16 cellular contexts compared by ENCODE assay signal in the genomic region with DNA sequence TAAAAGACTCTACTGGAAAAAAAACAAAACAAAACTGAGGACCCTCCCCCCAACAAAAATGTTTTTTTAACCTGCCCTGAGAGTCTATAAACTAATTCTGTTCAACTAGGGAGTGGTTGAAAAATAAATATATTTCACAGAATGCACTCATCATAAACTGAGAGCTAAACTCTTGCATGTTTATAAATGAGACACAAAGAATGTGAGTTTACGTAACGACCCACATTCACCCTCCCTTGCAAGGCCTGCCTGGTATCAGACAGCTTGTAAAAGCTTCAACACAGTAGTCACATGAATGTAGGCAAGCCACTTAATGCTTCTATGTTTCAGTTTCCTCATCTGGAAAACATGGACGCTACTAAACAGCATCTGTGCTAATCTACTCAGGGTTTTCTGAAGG. TPM values are rescaled to one million over a fixed set of nuclear protein-coding genes. Genes with fewer than 3 reads are reported as not detected.
DNase-seq lines count a peak whose midpoint lies in the region; ATAC-seq, FAIRE-seq and TF ChIP-seq lines count a peak whose summit lies in the region.
"Had no signal": no experiment of that assay in that cellular context is flagged by ENCODE, and none has a peak within 500 bp of the region (broad histone marks: within the 10 kb centered on the region; RNA-seq: fewer than 3 reads in every experiment).

No MANE protein-coding gene starts in this region.

- POLR2A ChIA-PET in HepG2 (lab: Yijun Ruan, JAX): no interaction called here

- ATAC-seq in HG02981 (IDR thresholded peaks at IDR 0.05; ENCODE audit: unreplicated experiment) (no peak), HepG2 (no peak)
- ATAC-seq: activated naive CD8-positive, alpha-beta T cell treated with anti-CD3 and anti-CD28 coated beads, Interleukin-2, amount 50 U/mL, for 24 hours; right lobe of liver; stimulated activated effector memory CD8-positive, alpha-beta T cell treated with anti-CD3 and anti-CD28 coated beads, Interleukin-12 subunit alpha, Interleukin-12 subunit beta, amount 100 ng/mL, for 72 hours had no signal

- no peak for TF ChIP-seq EP300 in HepG2 (IDR thresholded peaks at IDR 0.05; ENCODE audit: low read depth in 2 of 2, low read length in 2 of 2)
- no peak for TF ChIP-seq EP300 in HepG2 (CRISPR knock-in tag; IDR thresholded peaks at IDR 0.05; ENCODE audit: borderline replicate concordance)

- H3K4me1 ChIP-seq in fibroblast of lung (ENCODE audit: control insufficient read depth, extremely low read depth, insufficient read depth, low read length): peaks cover 2% of the 10 kb centered on the region
- H3K4me1 ChIP-seq in HepG2 (ENCODE audit: insufficient read depth, low read length): no peaks in the 10 kb centered on the region
- H3K4me1 ChIP-seq in osteoblast (ENCODE audit: insufficient read depth, low read length): peaks cover 20% of the 10 kb centered on the region
- H3K4me1 ChIP-seq: right lobe of liver had no signal

- H3K4me3 ChIP-seq in AG10803 (ENCODE audit: low read length) (no peak overlapping the region), fibroblast of lung (replicated peaks in 1 of 4; ENCODE audit: control extremely low read depth in 1 of 4, insufficient read depth in 1 of 4, low read depth in 3 of 4, low read length in 4 of 4) (no peak overlapping the region), HepG2 (replicated peaks in 1 of 3; ENCODE audit: insufficient read depth in 1 of 3, low read depth in 2 of 3, low read length in 3 of 3) (no peak overlapping the region), osteoblast (ENCODE audit: insufficient read depth, low read length) (no peak overlapping the region)
- H3K4me3 ChIP-seq: right lobe of liver had no signal

- intact Hi-C loops in HepG2 (cut with micrococcal nuclease; ENCODE audit: unreplicated experiment): no loop called here

- H3K36me3 ChIP-seq in fibroblast of lung (ENCODE audit: control insufficient read depth, insufficient read depth, low read length): no peaks in the 10 kb centered on the region
- H3K36me3 ChIP-seq in HepG2 (replicated peaks in 1 of 2; ENCODE audit: control insufficient read depth in 1 of 2, insufficient read depth in 2 of 2, low read length in 2 of 2): no peaks in the 10 kb centered on the region
- no peaks in the 10 kb centered on the region for H3K36me3 ChIP-seq in osteoblast (ENCODE audit: insufficient read depth, low read length)
- H3K36me3 ChIP-seq: right lobe of liver had no signal

- DNase-seq in AG10803 (ENCODE audit: low read depth): peak; percentile 83
- peak; percentile 52 for DNase-seq in M059J (ENCODE audit: low read depth)
- DNase-seq in fibroblast of lung (ENCODE audit: low read depth in 2 of 2): peak; percentile 54 to 86
- DNase-seq in renal cortical epithelial cell (ENCODE audit: low read depth): peak; percentile 42
- DNase-seq in NCI-H526 treated with DMSO at 0.1 percent for 48 hours (lab: John Stamatoyannopoulos, UW): no peak
- no peak for DNase-seq in HepG2 (ENCODE audit: low spot score)
- DNase-seq in osteoblast (ENCODE audit: insufficient read length, low spot score, missing footprints): no peak
- DNase-seq: activated CD4-positive, alpha-beta T cell treated with anti-CD3 and anti-CD28 coated beads, Interleukin-2, amount 50 U/mL, for 1 hour; activated naive CD8-positive, alpha-beta T cell treated with anti-CD3 and anti-CD28 coated beads, Interleukin-2, amount 50 U/mL, for 24 hours; activated T-cell treated with anti-CD3 and anti-CD28 coated beads, Interleukin-2, amount 50 U/mL, for 24 hours; NCI-H2081 treated with DMSO at 0.1 percent for 48 hours; NCI-H774; right lobe of liver had no signal

- CTCF ChIA-PET in HepG2 (lab: Yijun Ruan, JAX; ENCODE audit: low intra/inter-chr PET ratio, low total read pairs): no interaction called here

- no peak overlapping the region for H3K9ac ChIP-seq in fibroblast of lung (ENCODE audit: insufficient read depth, low read length)
- H3K9ac ChIP-seq in HepG2 (ENCODE audit: insufficient read depth, low read depth, low read length): no peak overlapping the region

- in situ Hi-C loops in HepG2 (cut with HindIII; ENCODE audit: extremely low pct_ligation_motif_present, low pct_unique_long_range_greater_than_20kb): no loop called here

- H3K27me3 ChIP-seq in fibroblast of lung (ENCODE audit: control insufficient read depth, insufficient read depth, low read length): no peaks in the 10 kb centered on the region
- H3K27me3 ChIP-seq in HepG2 (ENCODE audit: control insufficient read depth in 1 of 2, insufficient read depth in 2 of 2, low read length in 2 of 2): peaks cover 0 to 6% of the 10 kb centered on the region in 2 experiments; a peak in 1 of 5 replicates
- H3K27me3 ChIP-seq in osteoblast (ENCODE audit: insufficient read depth, low read length): no peaks in the 10 kb centered on the region
- H3K27me3 ChIP-seq: right lobe of liver had no signal

- BruUV-seq in HepG2 (replicated peaks; lab: Mats Ljungman, UMichigan): no TSS peak

- H2AFZ ChIP-seq in fibroblast of lung (ENCODE audit: low read length): no peak overlapping the region
- no peak overlapping the region for H2AFZ ChIP-seq in HepG2 (ENCODE audit: low read length)
- no peak overlapping the region for H2AFZ ChIP-seq in osteoblast (ENCODE audit: low read length)

- WGBS in HepG2 (ENCODE audit: low lambda C conversion rate): 40% methylated on average over 3 of the region's 3 CpGs

- H3K79me2 ChIP-seq in fibroblast of lung (ENCODE audit: control insufficient read depth, insufficient read depth, low read length) (no peaks in the 10 kb centered on the region), HepG2 (ENCODE audit: insufficient read depth, low read length) (no peaks in the 10 kb centered on the region), osteoblast (ENCODE audit: insufficient read depth, low read length) (peaks cover 35% of the 10 kb centered on the region)

- no peak for TF ChIP-seq CTCF in AG10803 (conservative IDR thresholded peaks at IDR 0.05; ENCODE audit: low read length)
- no peak for TF ChIP-seq CTCF in fibroblast of lung (conservative IDR thresholded peaks at IDR 0.05 in 1 of 2, IDR thresholded peaks at IDR 0.05 in 1 of 2; ENCODE audit: low read depth in 1 of 2, low read length in 2 of 2)
- no peak for TF ChIP-seq CTCF in HepG2 (CRISPR knock-in tag; IDR thresholded peaks at IDR 0.05)
- TF ChIP-seq CTCF in osteoblast (IDR thresholded peaks at IDR 0.05; ENCODE audit: extremely low read depth, low read depth, low read length): no peak

- no peaks in the 10 kb centered on the region for H4K20me1 ChIP-seq in fibroblast of lung (ENCODE audit: control insufficient read depth, extremely low read depth, insufficient read depth, low read length)
- no peaks in the 10 kb centered on the region for H4K20me1 ChIP-seq in HepG2 (ENCODE audit: insufficient read depth, low read length)
- H4K20me1 ChIP-seq in osteoblast (ENCODE audit: insufficient read depth, low read length): peaks cover 19% of the 10 kb centered on the region

- FAIRE-seq in HepG2 (lab: Jason Lieb, UNC): no peak
- FAIRE-seq: colon had no signal

- H3K27ac ChIP-seq in fibroblast of lung (ENCODE audit: insufficient read depth, low read length) (no peak overlapping the region), HepG2 (ENCODE audit: extremely low read length, insufficient read depth, low read length) (no peak overlapping the region), osteoblast (ENCODE audit: low read depth, low read length) (no peak overlapping the region)
- H3K27ac ChIP-seq: right lobe of liver had no signal

- TF ChIP-seq POLR2A in HepG2 (IDR thresholded peaks at IDR 0.05; ENCODE audit: insufficient read depth in 1 of 2, low read depth in 2 of 2, low read length in 2 of 2): no peak

- H3K9me3 ChIP-seq in fibroblast of lung (ENCODE audit: control insufficient read depth, insufficient read depth, low read depth, low read length) (no peaks in the 10 kb centered on the region), HepG2 (ENCODE audit: low read length) (no peaks in the 10 kb centered on the region), osteoblast (ENCODE audit: low read depth, low read length) (no peaks in the 10 kb centered on the region)
- H3K9me3 ChIP-seq: right lobe of liver had no signal

- peak overlapping the region; percentile 27 for H3K4me2 ChIP-seq in fibroblast of lung (ENCODE audit: extremely low read depth, insufficient read depth, low read length)
- no peak overlapping the region for H3K4me2 ChIP-seq in HepG2 (ENCODE audit: low read depth, low read length)
- H3K4me2 ChIP-seq in osteoblast (ENCODE audit: insufficient read depth, low read length): no peak overlapping the region

- no peak for TF ChIP-seq RAD21 in HepG2 (CRISPR knock-in tag; IDR thresholded peaks at IDR 0.05)

TF ChIP-seq in HepG2, 621 proteins besides CTCF, POLR2A, EP300 and RAD21 (continues in another document):
- TF ChIP-seq KDM2A (CRISPR knock-in tag; IDR thresholded peaks at IDR 0.05; ENCODE audit: borderline replicate concordance, low read depth): no peak

RNA-seq across cellular contexts. Expression of gene JAZF1, which starts 50.3 kb away (rescaled TPM):
- 6.7 and 6.9 TPM in 2 replicates for total RNA-seq in M059J (2014; rRNA removed; shearing (Covaris generic))
- 4.6 and 9.1 TPM in 2 replicates for total RNA-seq in fibroblast of lung
- 6.0 and 9.3 TPM in 2 replicates for polyA plus RNA-seq in fibroblast of lung
- polyA plus RNA-seq in fibroblast of lung (2012): 13.6 and 25.3 TPM in 2 replicates
- 21.6 and 22.8 TPM in 2 replicates for polyA minus RNA-seq in fibroblast of lung (ENCODE audit: low replicate concordance)
- 4.3 and 9.6 TPM in 2 replicates for total RNA-seq in renal cortical epithelial cell
- not detected in 2 replicates for total RNA-seq in HepG2 (2016; rRNA removed; fragmentation: Illumina TruSeq; extraction: Trizol)
- total RNA-seq in HepG2 (2016; cell fraction: cytosol; rRNA removed; fragmentation: Illumina TruSeq; extraction: Trizol; ENCODE audit: low read depth): not detected in 2 replicates
- total RNA-seq in HepG2 (2016; cell fraction: insoluble cytoplasmic fraction; rRNA removed; fragmentation: Illumina TruSeq; extraction: Trizol): not detected in 2 replicates
- not detected in 2 replicates for total RNA-seq in HepG2 (2016; cell fraction: membrane; rRNA removed; fragmentation: Illumina TruSeq; extraction: Trizol)
- total RNA-seq in HepG2 (2016; cell fraction: nucleus; rRNA removed; fragmentation: Illumina TruSeq; extraction: Trizol): not detected in 2 replicates
- polyA plus RNA-seq in HepG2 (2011; rRNA removed): not detected in 2 replicates
- not detected in 2 replicates for polyA plus RNA-seq in HepG2 (2011; cell fraction: cytosol; rRNA removed)
- polyA plus RNA-seq in HepG2 (2011; cell fraction: nucleus; rRNA removed): not detected in 2 replicates
- polyA plus RNA-seq in HepG2 (2012): not detected in 2 replicates
- not detected in 2 replicates for polyA plus RNA-seq in HepG2 (2016; cell fraction: cytosol; fragmentation: Illumina TruSeq; extraction: Trizol; ENCODE audit: low read depth)
- not detected in 2 replicates for polyA plus RNA-seq in HepG2 (2016; cell fraction: insoluble cytoplasmic fraction; fragmentation: Illumina TruSeq; extraction: Trizol; ENCODE audit: low read depth)
- not detected in 2 replicates for polyA plus RNA-seq in HepG2 (2016; cell fraction: membrane; fragmentation: Illumina TruSeq; extraction: Trizol; ENCODE audit: low read depth)
- not detected in 2 replicates for polyA plus RNA-seq in HepG2 (2016; cell fraction: nucleus; fragmentation: Illumina TruSeq; extraction: Trizol; ENCODE audit: insufficient read depth, low read depth)
- polyA minus RNA-seq in HepG2 (2011; rRNA and poly(A)+ RNA removed; ENCODE audit: low replicate concordance): 3.1 TPM in 1 of 2 replicates, not detected in the other
- not detected in 2 replicates for polyA minus RNA-seq in HepG2 (2011; cell fraction: cytosol; rRNA and poly(A)+ RNA removed)
- polyA minus RNA-seq in HepG2 (2011; cell fraction: nucleus; rRNA and poly(A)+ RNA removed): not detected in 2 replicates
- 14.4 and 15.9 TPM in 2 replicates for total RNA-seq in osteoblast

Comparison
In these comparisons a context has a peak if more than half of its experiments do, and no peak if none do; other contexts are left out.
1. DNase-seq: peak in AG10803 (single experiment), M059J (single experiment), fibroblast of lung (2 of 2) and renal cortical epithelial cell (single experiment); none in NCI-H526 treated with DMSO at 0.1 percent for 48 hours (single experiment), HepG2 (single experiment) and osteoblast (single experiment).